Comparison of ENCODE assay signal across 15 cellular contexts in genomic region chr9:124238546-124239140, GRCh38. TPM values are rescaled to one million over a fixed set of nuclear protein-coding genes. Genes with fewer than 3 reads are reported as not detected.
A peak's percentile ranks its signal among the peaks of the same experiment; 100 is the strongest.
DNase-seq lines count a peak whose midpoint lies in the region; ATAC-seq and TF ChIP-seq lines count a peak whose summit lies in the region.
"Had no signal": no experiment of that assay in that cellular context is flagged by ENCODE, and none has a peak within 500 bp of the region (broad histone marks: within the 10 kb centered on the region; RNA-seq: fewer than 3 reads in every experiment).

No MANE protein-coding gene starts in this region.

- no peaks in the 10 kb centered on the region for H3K36me3 ChIP-seq in A673 (ENCODE audit: insufficient read depth, low read length, poor library complexity, severe bottlenecking)
- H3K36me3 ChIP-seq: neural progenitor cell, thyroid gland had no signal

- H3K36me3 Mint-ChIP-seq in activated CD4-positive, alpha-beta memory T cell treated with anti-CD3 and anti-CD28 coated beads, Interleukin-2, amount 10 ng/mL, durations not matched to agents 7 days and 5 days (ENCODE audit: low read depth): no peaks in the 10 kb centered on the region
- H3K36me3 Mint-ChIP-seq in stimulated activated naive B cell treated with anti-CD40 and anti-IgM and Interleukin-4, amounts not matched to agents 10 μg/mL and 1 μg/mL and 100 μg/mL, for 72 hours: peaks cover 0 to 7% of the 10 kb centered on the region in 2 donors
- H3K36me3 Mint-ChIP-seq: neural progenitor cell had no signal

- H3K27ac Mint-ChIP-seq in activated CD4-positive, alpha-beta memory T cell treated with anti-CD3 and anti-CD28 coated beads, Interleukin-2, amount 10 ng/mL, durations not matched to agents 7 days and 5 days: peak overlapping the region; percentile 64
- peak overlapping the region; percentile 96 for H3K27ac Mint-ChIP-seq in stimulated activated naive B cell treated with anti-CD40 and anti-IgM and Interleukin-4, amounts not matched to agents 10 μg/mL and 1 μg/mL and 100 μg/mL, for 72 hours

- no peak overlapping the region for H3K4me3 Mint-ChIP-seq in activated CD4-positive, alpha-beta memory T cell treated with anti-CD3 and anti-CD28 coated beads, Interleukin-2, amount 10 ng/mL, durations not matched to agents 7 days and 5 days
- H3K4me3 Mint-ChIP-seq in stimulated activated naive B cell treated with anti-CD40 and anti-IgM and Interleukin-4, amounts not matched to agents 10 μg/mL and 1 μg/mL and 100 μg/mL, for 72 hours: peak overlapping the region; percentile 66 to 74
- H3K4me3 Mint-ChIP-seq: neural progenitor cell had no signal

- H3K4me1 Mint-ChIP-seq in activated CD4-positive, alpha-beta memory T cell treated with anti-CD3 and anti-CD28 coated beads, Interleukin-2, amount 10 ng/mL, durations not matched to agents 7 days and 5 days: peaks cover 45% of the 10 kb centered on the region
- H3K4me1 Mint-ChIP-seq in stimulated activated naive B cell treated with anti-CD40 and anti-IgM and Interleukin-4, amounts not matched to agents 10 μg/mL and 1 μg/mL and 100 μg/mL, for 72 hours: peaks cover 50 to 61% of the 10 kb centered on the region in 2 donors

- H3K27me3 ChIP-seq in A673 (replicated peaks; ENCODE audit: insufficient read depth, low read depth, low read length, poor library complexity): peaks cover 10% of the 10 kb centered on the region
- H3K27me3 ChIP-seq: hepatocyte, neural progenitor cell, thyroid gland had no signal

- no peaks in the 10 kb centered on the region for H3K9me3 Mint-ChIP-seq in activated CD4-positive, alpha-beta memory T cell treated with anti-CD3 and anti-CD28 coated beads, Interleukin-2, amount 10 ng/mL, durations not matched to agents 7 days and 5 days
- H3K9me3 Mint-ChIP-seq in stimulated activated naive B cell treated with anti-CD40 and anti-IgM and Interleukin-4, amounts not matched to agents 10 μg/mL and 1 μg/mL and 100 μg/mL, for 72 hours: no peaks in the 10 kb centered on the region
- H3K9me3 Mint-ChIP-seq: neural progenitor cell had no signal

- no peak for DNase-seq in activated CD4-positive, CD25-positive, alpha-beta regulatory T cell treated with anti-CD3 and anti-CD28 coated beads, Interleukin-2, amount 50 U/mL, for 72 hours
- peak; percentile 61 for DNase-seq in activated CD4-positive, alpha-beta memory T cell treated with anti-CD3 and anti-CD28 coated beads, Interleukin-2, amount 10 ng/mL, durations not matched to agents 7 days and 5 days
- no peak for DNase-seq in stimulated activated naive B cell treated with anti-CD40 and anti-IgM and Interleukin-4, amounts not matched to agents 10 μg/mL and 1 μg/mL and 100 μg/mL, for 72 hours
- no peak for DNase-seq in EL
- no peak for DNase-seq in A673 (ENCODE audit: low spot score)
- DNase-seq: 8988T; activated naive CD4-positive, alpha-beta T cell; NCI-H2029 treated with DMSO at 0.1 percent for 48 hours; thyroid gland had no signal

- POLR2A ChIA-PET in activated CD4-positive, alpha-beta memory T cell treated with anti-CD3 and anti-CD28 coated beads, Interleukin-2, amount 10 ng/mL, durations not matched to agents 7 days and 5 days (lab: Charles Lee): interaction anchor here (0.7 to 2.0 kb wide), 6 partner anchors 14 to 48 kb away, joined by 3 to 15 read pairs (median 4); no protein-coding TSS in a partner anchor
- POLR2A ChIA-PET in A673 (lab: Charles Lee; ENCODE audit: low non-redundant PET): no interaction called here

- H3K27ac ChIP-seq in A673 (ENCODE audit: low read depth, low read length, poor library complexity, severe bottlenecking): no peak overlapping the region
- H3K27ac ChIP-seq: hepatocyte, neural progenitor cell, thyroid gland had no signal

- intact Hi-C loops in A673 (cut with micrococcal nuclease; ENCODE audit: unreplicated experiment): no loop called here

- CTCF ChIA-PET in activated CD4-positive, alpha-beta memory T cell treated with anti-CD3 and anti-CD28 coated beads, Interleukin-2, amount 10 ng/mL, durations not matched to agents 7 days and 5 days (lab: Charles Lee): interaction anchor here (0.9 to 2.8 kb wide), 3 partner anchors 22 to 112 kb away, joined by 3 to 11 read pairs (median 4); no protein-coding TSS in a partner anchor
- CTCF ChIA-PET in A673 (lab: Charles Lee): no interaction called here

- H3K27me3 Mint-ChIP-seq in activated CD4-positive, alpha-beta memory T cell treated with anti-CD3 and anti-CD28 coated beads, Interleukin-2, amount 10 ng/mL, durations not matched to agents 7 days and 5 days: peaks cover 33% of the 10 kb centered on the region
- no peaks in the 10 kb centered on the region for H3K27me3 Mint-ChIP-seq in stimulated activated naive B cell treated with anti-CD40 and anti-IgM and Interleukin-4, amounts not matched to agents 10 μg/mL and 1 μg/mL and 100 μg/mL, for 72 hours

- no peaks in the 10 kb centered on the region for H3K9me3 ChIP-seq in A673 (ENCODE audit: low read depth, low read length, poor library complexity, severe bottlenecking)
- H3K9me3 ChIP-seq: thyroid gland had no signal

- H3K4me1 ChIP-seq in A673 (ENCODE audit: insufficient read depth, low read length, poor library complexity, severe bottlenecking): peaks cover 13% of the 10 kb centered on the region
- H3K4me1 ChIP-seq: thyroid gland had no signal

- BruUV-seq in A673 (replicated peaks; lab: Mats Ljungman, UMichigan): no TSS peak

- no peak for TF ChIP-seq CTCF in A673 (conservative IDR thresholded peaks at IDR 0.05; ENCODE audit: low read depth, low read length)

- H3K4me3 ChIP-seq in A673 (ENCODE audit: low read depth, low read length, poor library complexity, severe bottlenecking): no peak overlapping the region
- H3K4me3 ChIP-seq: hepatocyte, neural progenitor cell, skin epidermis, thyroid gland had no signal

- peak; percentile 33 to 63 for ATAC-seq in activated CD4-positive, CD25-positive, alpha-beta regulatory T cell treated with anti-CD3 and anti-CD28 coated beads, Interleukin-2, amount 50 U/mL, for 24 hours
- ATAC-seq in HG02588 (IDR thresholded peaks at IDR 0.05; ENCODE audit: unreplicated experiment) (peak; percentile 21), GM19467 (IDR thresholded peaks at IDR 0.05; ENCODE audit: unreplicated experiment) (no peak)
- peak; percentile 62 to 66 for ATAC-seq in stimulated activated naive B cell treated with anti-CD40 and anti-IgM and Interleukin-4, amounts not matched to agents 10 μg/mL and 1 μg/mL and 100 μg/mL, for 72 hours (replicated peaks)

RNA-seq across cellular contexts. Expression of gene NEK6, which starts 19.1 kb away (rescaled TPM):
- total RNA-seq in activated CD4-positive, alpha-beta memory T cell treated with anti-CD3 and anti-CD28 coated beads, Interleukin-2, amount 10 ng/mL, durations not matched to agents 7 days and 5 days: 10 to 100 TPM; 16.9 to 18.9 TPM
- total RNA-seq in A673 (2021): 23.3 and 35.9 TPM in 2 replicates
